Comparison of ENCODE assay signal across 5 cellular contexts in genomic region chr11:109526061-109526460, GRCh38.
"Had no signal": no experiment of that assay in that cellular context is flagged by ENCODE, and none has a peak within 500 bp of the region (broad histone marks: within the 10 kb centered on the region; RNA-seq: fewer than 3 reads in every experiment).

No MANE protein-coding gene starts in this region.

- ATAC-seq: GM23338, HepG2 had no signal

- DNase-seq: H9, HCEC 1CT had no signal

- H3K27ac ChIP-seq: HL-60 had no signal

- H2AFZ ChIP-seq: GM23338 had no signal

- H3K4me3 ChIP-seq: GM23338 had no signal

- H3K4me2 ChIP-seq: GM23338 had no signal
